ENCODE assay signal across 9 cellular contexts in the genomic region with DNA sequence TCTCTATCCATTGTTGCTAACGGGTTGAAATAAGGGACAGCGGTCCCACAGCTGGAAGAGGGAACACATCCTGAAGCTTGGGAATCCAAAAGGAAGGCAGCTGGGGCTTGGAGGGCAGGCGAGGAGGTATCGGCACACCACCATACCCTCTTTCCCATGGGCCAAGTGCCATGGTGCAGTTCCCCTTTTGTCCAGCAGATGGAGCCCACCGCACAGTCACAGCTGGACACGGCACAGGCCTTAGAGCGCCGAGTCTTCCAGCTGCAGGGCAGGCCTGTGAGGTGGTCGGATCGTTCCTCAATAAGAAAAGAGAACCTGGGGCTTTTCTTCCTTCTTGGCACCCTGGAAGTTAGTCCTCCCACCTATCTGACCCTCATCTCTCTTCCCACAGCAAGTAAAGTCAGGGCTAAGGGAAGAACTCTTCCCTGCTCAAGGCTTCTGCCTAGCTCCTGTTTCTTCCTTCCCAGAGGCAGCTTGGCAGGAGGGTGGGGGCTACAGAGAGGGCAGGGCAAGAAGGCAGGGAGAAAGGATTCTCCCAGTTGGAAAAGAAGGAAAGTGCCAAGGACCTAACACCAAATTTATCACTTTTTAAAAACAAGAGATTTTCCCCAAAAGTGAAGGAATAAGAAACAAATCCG. TPM values are rescaled to one million over a fixed set of nuclear protein-coding genes. Genes with fewer than 3 reads are reported as not detected.
DNase-seq lines count a peak whose midpoint lies in the region; ATAC-seq, FAIRE-seq and TF ChIP-seq lines count a peak whose summit lies in the region.
"Had no signal": no experiment of that assay in that cellular context is flagged by ENCODE, and none has a peak within 500 bp of the region (broad histone marks: within the 10 kb centered on the region; RNA-seq: fewer than 3 reads in every experiment).

No MANE protein-coding gene starts in this region.

- peaks cover 0 to 13% of the 10 kb centered on the region in 2 donors for H3K27me3 Mint-ChIP-seq in CD8-positive, alpha-beta memory T cell
- H3K27me3 Mint-ChIP-seq in natural killer cell treated with Interleukin-12 subunit alpha and Interleukin-12 subunit beta and Interleukin-15 and Interleukin-18, amount 100 ng/mL, for 72 hours = peaks cover 10% of the 10 kb centered on the region in 2 donors

- H3K9ac ChIP-seq in NT2/D1 (ENCODE audit: insufficient read length, low read depth) = no peak overlapping the region

- peaks cover 0 to 27% (median 4%) of the 10 kb centered on the region in 3 donors for H3K36me3 Mint-ChIP-seq in CD8-positive, alpha-beta memory T cell
- H3K36me3 Mint-ChIP-seq in natural killer cell treated with Interleukin-12 subunit alpha and Interleukin-12 subunit beta and Interleukin-15 and Interleukin-18, amount 100 ng/mL, for 72 hours = no peaks in the 10 kb centered on the region

- H3K4me1 ChIP-seq in CD8-positive, alpha-beta memory T cell (ENCODE audit: insufficient read depth, low read length) = no peaks in the 10 kb centered on the region
- H3K4me1 ChIP-seq in NT2/D1 (ENCODE audit: insufficient read depth, insufficient read length) = peaks cover 15% of the 10 kb centered on the region
- peaks cover 0 to 9% (median 7%) of the 10 kb centered on the region in 3 donors for H3K4me1 ChIP-seq in esophagus squamous epithelium

- H3K27me3 ChIP-seq in CD8-positive, alpha-beta memory T cell (ENCODE audit: insufficient read depth, low read length, poor library complexity, severe bottlenecking) = peaks cover 5% of the 10 kb centered on the region
- H3K27me3 ChIP-seq in NT2/D1 (ENCODE audit: insufficient read depth, insufficient read length) = no peaks in the 10 kb centered on the region
- H3K27me3 ChIP-seq in esophagus squamous epithelium = peaks cover 0 to 23% (median 0%) of the 10 kb centered on the region in 4 donors

- peaks cover 4 to 11% (median 7%) of the 10 kb centered on the region in 3 donors for H3K4me1 Mint-ChIP-seq in CD8-positive, alpha-beta memory T cell
- peaks cover 6 to 7% of the 10 kb centered on the region in 2 donors for H3K4me1 Mint-ChIP-seq in natural killer cell treated with Interleukin-12 subunit alpha and Interleukin-12 subunit beta and Interleukin-15 and Interleukin-18, amount 100 ng/mL, for 72 hours (ENCODE audit: low read depth in 2 of 2)

- TF ChIP-seq POLR2A in esophagus squamous epithelium (IDR thresholded peaks at IDR 0.05) = no peak

- no peak overlapping the region for H3K27ac ChIP-seq in CD8-positive, alpha-beta memory T cell (ENCODE audit: low read depth, low read length)
- H3K27ac ChIP-seq in esophagus squamous epithelium = no peak overlapping the region

- no peak overlapping the region for H3K4me3 ChIP-seq in CD8-positive, alpha-beta memory T cell (ENCODE audit: low read length)
- H3K4me3 ChIP-seq in NT2/D1 (ENCODE audit: insufficient read length, low read depth) (no peak overlapping the region), esophagus squamous epithelium (no peak overlapping the region)

- H3K9me3 ChIP-seq in CD8-positive, alpha-beta memory T cell (ENCODE audit: low read length) = no peaks in the 10 kb centered on the region
- H3K9me3 ChIP-seq in NT2/D1 (ENCODE audit: insufficient read depth, low read length) (no peaks in the 10 kb centered on the region), esophagus squamous epithelium (no peaks in the 10 kb centered on the region)

- no peaks in the 10 kb centered on the region for H3K9me3 Mint-ChIP-seq in CD8-positive, alpha-beta memory T cell
- H3K9me3 Mint-ChIP-seq in natural killer cell treated with Interleukin-12 subunit alpha and Interleukin-12 subunit beta and Interleukin-15 and Interleukin-18, amount 100 ng/mL, for 72 hours = no peaks in the 10 kb centered on the region

- CTCF ChIA-PET in CD8-positive, alpha-beta memory T cell (lab: Charles Lee) = interaction anchor here (0.5 to 4.0 kb wide), 15 partner anchors 8 to 1573 kb away, joined by 3 to 26 read pairs (median 3); a partner anchor contains a TSS

- peak; percentile 93 for ATAC-seq in HG03196 (IDR thresholded peaks at IDR 0.05; ENCODE audit: unreplicated experiment)
- peak; percentile 85 to 92 for ATAC-seq in natural killer cell treated with Interleukin-12 subunit alpha and Interleukin-12 subunit beta and Interleukin-15 and Interleukin-18, amount 100 ng/mL, for 72 hours

- POLR2A ChIA-PET in CD8-positive, alpha-beta memory T cell (lab: Charles Lee) = no interaction called here

- peak overlapping the region in 1 of 8 donors; percentile 72 for H3K27ac Mint-ChIP-seq in CD8-positive, alpha-beta memory T cell
- no peak overlapping the region for H3K27ac Mint-ChIP-seq in natural killer cell treated with Interleukin-12 subunit alpha and Interleukin-12 subunit beta and Interleukin-15 and Interleukin-18, amount 100 ng/mL, for 72 hours

- intact Hi-C loops in esophagus squamous epithelium (cut with DNase I) = no loop called here

- 9 to 35% methylated on average over 3 to 11 of the region's 11 CpGs for WGBS in esophagus squamous epithelium, 2 donors

- peak; percentile 56 to 81 (median 70) for DNase-seq in CD8-positive, alpha-beta memory T cell
- peak; percentile 85 for DNase-seq in GM19239 (ENCODE audit: insufficient read length, low spot score)
- peak; percentile 74 for DNase-seq in NT2/D1 (ENCODE audit: low read depth, low spot score)
- DNase-seq in activated CD8-positive, alpha-beta memory T cell treated with anti-CD3 and anti-CD28 coated beads, Interleukin-2, amount 50 U/mL, for 48 hours = peak; percentile 98
- DNase-seq in esophagus squamous epithelium (lab: John Stamatoyannopoulos, UW) = no peak
- DNase-seq in natural killer cell treated with Interleukin-12 subunit alpha and Interleukin-12 subunit beta and Interleukin-15 and Interleukin-18, amount 100 ng/mL, for 72 hours (ENCODE audit: low spot score) = peak; percentile 82
- peak; percentile 20 to 79 (median 66) for DNase-seq in stimulated activated naive CD4-positive, alpha-beta T cell (lab: John Stamatoyannopoulos, UW)

- FAIRE-seq in GM19239 (lab: Jason Lieb, UNC) = peak; percentile 95
- FAIRE-seq: colon had no signal

- peak; percentile 95 to 99 (median 98) for TF ChIP-seq CTCF in esophagus squamous epithelium (IDR thresholded peaks at IDR 0.05)

- no peaks in the 10 kb centered on the region for H3K36me3 ChIP-seq in CD8-positive, alpha-beta memory T cell (ENCODE audit: insufficient read depth, low read length)
- H3K36me3 ChIP-seq in NT2/D1 (ENCODE audit: insufficient read depth, insufficient read length, low read length) (peaks cover 3% of the 10 kb centered on the region), esophagus squamous epithelium (peaks cover 0 to 16% (median 0%) of the 10 kb centered on the region in 3 donors)

- H3K4me3 Mint-ChIP-seq in CD8-positive, alpha-beta memory T cell = no peak overlapping the region
- H3K4me3 Mint-ChIP-seq in natural killer cell treated with Interleukin-12 subunit alpha and Interleukin-12 subunit beta and Interleukin-15 and Interleukin-18, amount 100 ng/mL, for 72 hours = no peak overlapping the region

RNA-seq across cellular contexts. Expression of a gene that starts 8.6 kb away (rescaled TPM):
- not detected for total RNA-seq in CD8-positive, alpha-beta memory T cell
- polyA plus RNA-seq in CD8-positive, alpha-beta memory T cell = not detected
- total RNA-seq in esophagus squamous epithelium = 1 to 10 TPM in 1 of 4 donors, under 1 TPM in 2, not detected in 1; 0.15 to 1.9 (median 0.26) TPM
- not detected for total RNA-seq in natural killer cell treated with Interleukin-12 subunit alpha and Interleukin-12 subunit beta and Interleukin-15 and Interleukin-18, amount 100 ng/mL, for 72 hours

RNA-seq across cellular contexts. Expression of a gene that starts 30.4 kb away (rescaled TPM):
- 1 to 10 TPM; 4.3 to 4.9 TPM for total RNA-seq in CD8-positive, alpha-beta memory T cell
- 0.33 TPM for polyA plus RNA-seq in CD8-positive, alpha-beta memory T cell
- 1 to 10 TPM in 3 of 4 donors, under 1 TPM in 1; 0.91 to 6.5 (median 1.4) TPM for total RNA-seq in esophagus squamous epithelium
- 10 to 100 TPM; 28.4 to 34.6 TPM for total RNA-seq in natural killer cell treated with Interleukin-12 subunit alpha and Interleukin-12 subunit beta and Interleukin-15 and Interleukin-18, amount 100 ng/mL, for 72 hours

RNA-seq across cellular contexts. Expression of a gene that starts 54.9 kb away (rescaled TPM):
- not detected for total RNA-seq in CD8-positive, alpha-beta memory T cell
- not detected for polyA plus RNA-seq in CD8-positive, alpha-beta memory T cell
- not detected for total RNA-seq in esophagus squamous epithelium
- total RNA-seq in natural killer cell treated with Interleukin-12 subunit alpha and Interleukin-12 subunit beta and Interleukin-15 and Interleukin-18, amount 100 ng/mL, for 72 hours = not detected
